31 cellular contexts compared by ENCODE assay signal in genomic region chr4:151152033-151152432, GRCh38. TPM values are rescaled to one million over a fixed set of nuclear protein-coding genes. Genes with fewer than 3 reads are reported as not detected.
DNase-seq lines count a peak whose midpoint lies in the region; ATAC-seq, FAIRE-seq and TF ChIP-seq lines count a peak whose summit lies in the region.
"Had no signal": no experiment of that assay in that cellular context is flagged by ENCODE, and none has a peak within 500 bp of the region (broad histone marks: within the 10 kb centered on the region; RNA-seq: fewer than 3 reads in every experiment).

No MANE protein-coding gene starts in this region.

- H3K36me3 Mint-ChIP-seq in neural crest cell (ENCODE audit: low read depth) (peaks cover 15% of the 10 kb centered on the region), HFFc6 (ENCODE audit: low read depth) (peaks cover 35% of the 10 kb centered on the region)
- H3K36me3 Mint-ChIP-seq: CD4-positive, CD25-positive, alpha-beta regulatory T cell; IgD-negative memory B cell; immature natural killer cell; stimulated activated memory B cell treated with anti-CD40 and anti-IgM and Interleukin-4, amounts not matched to agents 10 μg/mL and 1 μg/mL and 100 μg/mL, for 72 hours had no signal

- H3K27me3 ChIP-seq in K562 (ENCODE audit: control insufficient read depth in 2 of 2, insufficient read depth in 2 of 2, low read length in 2 of 2): 0 out of 5 replicates have a peak, but pooled peaks cover 0 to 3% of the 10 kb centered on the region in 2 experiments
- H3K27me3 ChIP-seq: neutrophil, suprapubic skin had no signal

- no peaks in the 10 kb centered on the region; a peak in 1 of 5 replicates for H3K4me1 ChIP-seq in K562 (replicated peaks in 1 of 2; ENCODE audit: control insufficient read depth in 2 of 2, insufficient read depth in 2 of 2, low read length in 2 of 2)
- H3K4me1 ChIP-seq: psoas muscle, suprapubic skin had no signal

- WGBS in K562 (ENCODE audit: insufficient coverage, low coverage, missing lambda C conversion rate): 0% methylated on average over 1 of the region's 1 CpG

- H3K9me3 ChIP-seq in K562 (replicated peaks; ENCODE audit: control insufficient read depth, insufficient read depth, low read depth, low read length): no peaks in the 10 kb centered on the region
- H3K9me3 ChIP-seq: neutrophil, psoas muscle, suprapubic skin had no signal

- no peaks in the 10 kb centered on the region for H3K9me1 ChIP-seq in K562 (ENCODE audit: control insufficient read depth, insufficient read depth, low read length)

- no TSS peak for BruUV-seq in K562 (replicated peaks; lab: Mats Ljungman, UMichigan)

- no peaks in the 10 kb centered on the region for H4K20me1 ChIP-seq in K562 (replicated peaks; ENCODE audit: control insufficient read depth, insufficient read depth, low read length)

- intact Hi-C loops in K562 (cut with micrococcal nuclease): no loop called here

- no peaks in the 10 kb centered on the region for H3K4me1 Mint-ChIP-seq in neural crest cell
- no peaks in the 10 kb centered on the region for H3K4me1 Mint-ChIP-seq in HFFc6 (ENCODE audit: low read depth)
- H3K4me1 Mint-ChIP-seq: activated naive CD8-positive, alpha-beta T cell treated with anti-CD3 and anti-CD28 coated beads, Interleukin-2, amount 50 U/mL, for 24 hours; immature natural killer cell; stimulated activated memory B cell treated with anti-CD40 and anti-IgM and Interleukin-4, amounts not matched to agents 10 μg/mL and 1 μg/mL and 100 μg/mL, for 72 hours had no signal

- TF ChIP-seq POLR2A in K562 (conservative IDR thresholded peaks at IDR 0.05): no peak

- no peak for TF ChIP-seq EP300 in K562 (IDR thresholded peaks at IDR 0.05; ENCODE audit: low read length)

- no peak overlapping the region for H3K4me3 ChIP-seq in K562
- H3K4me3 ChIP-seq: psoas muscle, suprapubic skin had no signal

- H3K27ac Mint-ChIP-seq in neural crest cell (ENCODE audit: unreplicated experiment) (peak overlapping the region; percentile 35), HFFc6 (no peak overlapping the region)
- H3K27ac Mint-ChIP-seq: activated naive CD8-positive, alpha-beta T cell treated with anti-CD3 and anti-CD28 coated beads, Interleukin-2, amount 50 U/mL, for 24 hours; activated T-cell treated with anti-CD3 and anti-CD28 coated beads, Interleukin-2, amount 50 U/mL, for 24 hours; CD4-positive, CD25-positive, alpha-beta regulatory T cell; IgD-negative memory B cell; immature natural killer cell; stimulated activated memory B cell treated with anti-CD40 and anti-IgM and Interleukin-4, amounts not matched to agents 10 μg/mL and 1 μg/mL and 100 μg/mL, for 72 hours; T-helper 1 cell treated with Interleukin-12 subunit alpha and Interleukin-12 subunit beta and Interleukin-4 antibody, amounts not matched to agents 30 μg/mL and 1 μg/mL, for 36 hours had no signal

- no peak for FAIRE-seq in K562 (lab: Jason Lieb, UNC)
- FAIRE-seq: GM12892, RCC 7860 had no signal

- TF ChIP-seq CTCF in K562 (IDR thresholded peaks at IDR 0.05 in 2 of 3, conservative IDR thresholded peaks at IDR 0.05 in 1 of 3; ENCODE audit: insufficient read depth in 2 of 3, low read depth in 1 of 3, low read length in 3 of 3): no peak
- TF ChIP-seq CTCF in neural crest cell (conservative IDR thresholded peaks at IDR 0.05): no peak
- TF ChIP-seq CTCF in HFFc6 (IDR thresholded peaks at IDR 0.05): no peak

- in situ Hi-C loops in K562 (cut with MboI): no loop called here

- H3K27ac ChIP-seq in K562 (ENCODE audit: extremely low read depth, low read depth, low read length): no peak overlapping the region
- H3K27ac ChIP-seq: neutrophil, psoas muscle, suprapubic skin, WERI-Rb-1 had no signal

- H3K36me3 ChIP-seq in K562 (ENCODE audit: control insufficient read depth, insufficient read depth, low read length): no peaks in the 10 kb centered on the region
- H3K36me3 ChIP-seq: neutrophil had no signal

- CTCF ChIA-PET in K562 (lab: Yijun Ruan, JAX; ENCODE audit: low intra/inter-chr PET ratio): no interaction called here

- POLR2A ChIA-PET in K562 (lab: Yijun Ruan, JAX): no interaction called here

- no peaks in the 10 kb centered on the region for H3K79me2 ChIP-seq in K562 (ENCODE audit: control insufficient read depth, insufficient read depth, low read length)

- H2AFZ ChIP-seq in K562 (ENCODE audit: low read depth, low read length): no peak overlapping the region

- no peak overlapping the region for H3K9ac ChIP-seq in K562 (ENCODE audit: insufficient read depth in 1 of 2, low read depth in 2 of 2, low read length in 2 of 2)

- peak; percentile 62 for ATAC-seq in K562
- no peak for ATAC-seq in GM21737 (IDR thresholded peaks at IDR 0.05; ENCODE audit: unreplicated experiment)
- ATAC-seq: activated naive CD8-positive, alpha-beta T cell treated with anti-CD3 and anti-CD28 coated beads, Interleukin-2, amount 50 U/mL, for 24 hours; psoas muscle; stimulated activated memory B cell treated with anti-CD40 and anti-IgM and Interleukin-4, amounts not matched to agents 10 μg/mL and 1 μg/mL and 100 μg/mL, for 72 hours had no signal

- DNase-seq in NCI-H1092 treated with DMSO at 0.1 percent for 48 hours (lab: John Stamatoyannopoulos, UW) (peak; percentile 15), NCI-H1092 (lab: John Stamatoyannopoulos, UW) (no peak), NCI-H226 (peak; percentile 2), K562 (ENCODE audit: extremely low read depth in 1 of 4, low spot score in 3 of 4) (peak in 1 of 4 experiments; percentile 5), neural crest cell (ENCODE audit: low read depth, low spot score) (no peak), HFFc6 (no peak), DMS53 (lab: John Stamatoyannopoulos, UW) (no peak)
- DNase-seq: 8988T; activated CD4-positive, alpha-beta T cell treated with anti-CD3 and anti-CD28 coated beads for 48 hours; activated gamma-delta T cell; activated naive CD8-positive, alpha-beta T cell treated with anti-CD3 and anti-CD28 coated beads, Interleukin-2, amount 50 U/mL, for 24 hours; activated T-cell treated with anti-CD3 and anti-CD28 coated beads, Interleukin-2, amount 50 U/mL, for 24 hours; CD4-positive, CD25-positive, alpha-beta regulatory T cell; cerebellar nuclear complex; H7; hypothalamus; immature natural killer cell; NCI-H2171; NCI-H510A treated with DMSO at 0.1 percent for 48 hours; psoas muscle; SIG-M5; stimulated activated CD4-positive, alpha-beta T cell treated with anti-CD3 and anti-CD28 coated beads, Interleukin-4, amount 100 ng/mL, for 4 hours; WERI-Rb-1 had no signal

- H3K27me3 Mint-ChIP-seq in neural crest cell (ENCODE audit: low read depth) (no peaks in the 10 kb centered on the region), HFFc6 (ENCODE audit: insufficient read depth) (peaks cover 2% of the 10 kb centered on the region; the same call in 1 of the 2 replicates)

- H3K4me3 Mint-ChIP-seq in neural crest cell (no peak overlapping the region), HFFc6 (no peak overlapping the region)
- H3K4me3 Mint-ChIP-seq: activated naive CD8-positive, alpha-beta T cell treated with anti-CD3 and anti-CD28 coated beads, Interleukin-2, amount 50 U/mL, for 24 hours; activated T-cell treated with anti-CD3 and anti-CD28 coated beads, Interleukin-2, amount 50 U/mL, for 24 hours; CD4-positive, CD25-positive, alpha-beta regulatory T cell; IgD-negative memory B cell; immature natural killer cell; stimulated activated memory B cell treated with anti-CD40 and anti-IgM and Interleukin-4, amounts not matched to agents 10 μg/mL and 1 μg/mL and 100 μg/mL, for 72 hours; T-helper 1 cell treated with Interleukin-12 subunit alpha and Interleukin-12 subunit beta and Interleukin-4 antibody, amounts not matched to agents 30 μg/mL and 1 μg/mL, for 36 hours had no signal

- H3K9me3 Mint-ChIP-seq in neural crest cell (no peaks in the 10 kb centered on the region), HFFc6 (no peaks in the 10 kb centered on the region)
- H3K9me3 Mint-ChIP-seq: activated naive CD8-positive, alpha-beta T cell treated with anti-CD3 and anti-CD28 coated beads, Interleukin-2, amount 50 U/mL, for 24 hours; activated T-cell treated with anti-CD3 and anti-CD28 coated beads, Interleukin-2, amount 50 U/mL, for 24 hours; IgD-negative memory B cell; immature natural killer cell; stimulated activated memory B cell treated with anti-CD40 and anti-IgM and Interleukin-4, amounts not matched to agents 10 μg/mL and 1 μg/mL and 100 μg/mL, for 72 hours; T-helper 1 cell treated with Interleukin-12 subunit alpha and Interleukin-12 subunit beta and Interleukin-4 antibody, amounts not matched to agents 30 μg/mL and 1 μg/mL, for 36 hours had no signal

- TF ChIP-seq RAD21 in K562 (CRISPR knock-in tag; conservative IDR thresholded peaks at IDR 0.05 in 1 of 2, IDR thresholded peaks at IDR 0.05 in 1 of 2): no peak

- H3K4me2 ChIP-seq in K562 (ENCODE audit: insufficient read depth, low read length): no peak overlapping the region

TF ChIP-seq in K562, 482 proteins besides CTCF, POLR2A, EP300 and RAD21:
- TF ChIP-seq NFE2 (IDR thresholded peaks at IDR 0.05; ENCODE audit: low read depth) (peak; percentile 29; the same call in 1 of the 2 replicates), SMARCA4 (IDR thresholded peaks at IDR 0.05) (no peak), JUNB (CRISPR knock-in tag; conservative IDR thresholded peaks at IDR 0.05) (no peak), ZNF140 (CRISPR knock-in tag; IDR thresholded peaks at IDR 0.05) (no peak), SPI1 (IDR thresholded peaks at IDR 0.05; ENCODE audit: borderline replicate concordance, low read depth, low read length) (peak; percentile 45; the same call in 1 of the 2 replicates)

RNA-seq across cellular contexts. Expression of gene RPS3A, which starts 52.6 kb away (rescaled TPM):
- total RNA-seq in K562 (2011; cell fraction: chromatin; rRNA removed; ENCODE audit: low replicate concordance): 296 and 420 TPM in 2 replicates
- total RNA-seq in K562 (2011; cell fraction: nucleolus; rRNA removed): 433 and 451 TPM in 2 replicates
- 773 and 1,562 TPM in 2 replicates for total RNA-seq in K562 (2011; cell fraction: nucleoplasm; rRNA removed)
- total RNA-seq in K562 (2014; rRNA removed) (1,793 and 2,102 TPM in 2 replicates), K562 (2014; rRNA removed; fragmentation: Illumina TruSeq; extraction: Trizol) (3,891 and 4,298 TPM in 2 replicates), K562 (2015; rRNA removed; fragmentation: Illumina TruSeq; extraction: Trizol) (2,923 and 3,036 TPM in 2 replicates), K562 (2021) (2,407 and 2,649 TPM in 2 replicates), neural crest cell (2,382 and 2,466 TPM in 2 replicates)
- polyA plus RNA-seq in K562 (2011; rRNA removed) (4,895 and 5,488 TPM in 2 replicates), K562 (2014; fragmentation: Illumina TruSeq; extraction: Trizol) (2,678 and 2,756 TPM in 2 replicates), K562 (2014; fragmentation: Nextera tagmentation; extraction: Ambion mirVana) (1,000 to 10,000 TPM; 3,558 to 3,768 TPM), K562 (2014; rRNA removed) (2,761 and 3,554 TPM in 2 replicates)
- polyA plus RNA-seq in K562 (2011; cell fraction: cytosol; rRNA removed): 887 and 2,354 TPM in 2 replicates
- polyA plus RNA-seq in K562 (2011; cell fraction: nucleus; rRNA removed): 570 and 1,423 TPM in 2 replicates
- polyA plus RNA-seq in K562 (2012): 2,139 and 3,584 TPM in 2 replicates
- 1,733 and 2,092 TPM in 2 replicates for polyA minus RNA-seq in K562 (2011; rRNA and poly(A)+ RNA removed)
- 660 and 683 TPM in 2 replicates for polyA minus RNA-seq in K562 (2011; cell fraction: cytosol; rRNA and poly(A)+ RNA removed)
- polyA minus RNA-seq in K562 (2011; cell fraction: nucleus; rRNA and poly(A)+ RNA removed): 140 and 302 TPM in 2 replicates
- total RNA-seq in HFFc6 (2021; fragmentation: NEBNext Ultra II Directional; extraction: Animal tissue kit (Norgen Biotek cat#: 25700)): 1,000 to 10,000 TPM; 1,391 to 1,566 (median 1,482) TPM

Comparison
In these comparisons a context has a peak if more than half of its experiments do, and no peak if none do; other contexts are left out.
1. DNase-seq: peak in NCI-H1092 treated with DMSO at 0.1 percent for 48 hours (single experiment) and NCI-H226 (single experiment); none in NCI-H1092 (single experiment), neural crest cell (single experiment), HFFc6 (single experiment) and DMS53 (single experiment).